ENCODE assay signal across 8 cellular contexts in genomic region chr21:38355992-38356781, GRCh38.
DNase-seq lines count a peak whose midpoint lies in the region; ATAC-seq lines count a peak whose summit lies in the region.

No MANE protein-coding gene starts in this region.

- no peaks in the 10 kb centered on the region for H3K9me3 ChIP-seq in effector memory CD4-positive, alpha-beta T cell (ENCODE audit: control insufficient read depth, low read length)

- H3K27ac ChIP-seq in effector memory CD4-positive, alpha-beta T cell (ENCODE audit: insufficient read depth, low read length, poor library complexity, severe bottlenecking), result no peak overlapping the region
- no peak overlapping the region for H3K27ac ChIP-seq in mesendoderm (ENCODE audit: low read depth, low read length)

- H3K27me3 ChIP-seq in effector memory CD4-positive, alpha-beta T cell (replicated peaks; ENCODE audit: control insufficient read depth, insufficient read depth, low read length, poor library complexity, severe bottlenecking), result peaks cover 3% of the 10 kb centered on the region
- H3K27me3 ChIP-seq in mesendoderm (ENCODE audit: insufficient read depth, low read length, poor library complexity), result no peaks in the 10 kb centered on the region

- ATAC-seq in HG03432 (IDR thresholded peaks at IDR 0.05; ENCODE audit: unreplicated experiment), result peak; percentile 72
- peak; percentile 75 for ATAC-seq in activated CD8-positive, alpha-beta T cell treated with anti-CD3 and anti-CD28 coated beads, Interleukin-2, amount 10 ng/mL, durations not matched to agents 7 days and 5 days
- no peak for ATAC-seq in HG03280 (IDR thresholded peaks at IDR 0.05; ENCODE audit: unreplicated experiment)

- CTCF ChIA-PET in activated CD8-positive, alpha-beta T cell treated with anti-CD3 and anti-CD28 coated beads, Interleukin-2, amount 10 ng/mL, durations not matched to agents 7 days and 5 days (lab: Charles Lee), result interaction anchor here (0.7 to 2.4 kb wide), 13 partner anchors 12 to 232 kb away, joined by 3 to 17 read pairs (median 4); no protein-coding TSS in a partner anchor

- H3K4me1 Mint-ChIP-seq in activated CD8-positive, alpha-beta T cell treated with anti-CD3 and anti-CD28 coated beads, Interleukin-2, amount 10 ng/mL, durations not matched to agents 7 days and 5 days (ENCODE audit: low read depth), result no peaks in the 10 kb centered on the region

- H3K4me3 Mint-ChIP-seq in activated CD8-positive, alpha-beta T cell treated with anti-CD3 and anti-CD28 coated beads, Interleukin-2, amount 10 ng/mL, durations not matched to agents 7 days and 5 days, result no peak overlapping the region

- no peak overlapping the region for H4K5ac ChIP-seq in mesendoderm (ENCODE audit: low read length)

- no peaks in the 10 kb centered on the region for H3K9me3 Mint-ChIP-seq in activated CD8-positive, alpha-beta T cell treated with anti-CD3 and anti-CD28 coated beads, Interleukin-2, amount 10 ng/mL, durations not matched to agents 7 days and 5 days (ENCODE audit: insufficient read depth)

- H3K27me3 Mint-ChIP-seq in activated CD8-positive, alpha-beta T cell treated with anti-CD3 and anti-CD28 coated beads, Interleukin-2, amount 10 ng/mL, durations not matched to agents 7 days and 5 days (ENCODE audit: low read depth), result peaks cover 5% of the 10 kb centered on the region

- H3K4me1 ChIP-seq in effector memory CD4-positive, alpha-beta T cell (ENCODE audit: control insufficient read depth, insufficient read depth, low read length, poor library complexity, severe bottlenecking), result no peaks in the 10 kb centered on the region
- peaks cover 7% of the 10 kb centered on the region for H3K4me1 ChIP-seq in mesendoderm (ENCODE audit: control insufficient read depth, low read depth, low read length)

- no peak overlapping the region for H3K23ac ChIP-seq in mesendoderm (ENCODE audit: low read length)

- no peak overlapping the region for H2BK15ac ChIP-seq in mesendoderm (replicated peaks; ENCODE audit: low read depth)

- DNase-seq in GM04504 (ENCODE audit: low read depth) (peak; percentile 32), NCI-H82 (lab: John Stamatoyannopoulos, UW) (peak; percentile 84), mesendoderm (peak; percentile 76)
- DNase-seq in activated CD8-positive, alpha-beta T cell treated with anti-CD3 and anti-CD28 coated beads, Interleukin-2, amount 10 ng/mL, durations not matched to agents 7 days and 5 days, result peak; percentile 76
- DNase-seq in effector memory CD4-positive, alpha-beta T cell, result peak in 2 of 3 donors; percentile 20
- peak; percentile 53 to 63 for DNase-seq in stimulated activated CD8-positive, alpha-beta memory T cell treated with anti-CD3 and anti-CD28 coated beads, Interleukin-2, amount 100 ng/mL, for 48 hours (ENCODE audit: low read depth in 2 of 2)

- H3K36me3 ChIP-seq in effector memory CD4-positive, alpha-beta T cell (ENCODE audit: control insufficient read depth, insufficient read depth, low read length), result no peaks in the 10 kb centered on the region
- no peaks in the 10 kb centered on the region for H3K36me3 ChIP-seq in mesendoderm (ENCODE audit: control insufficient read depth, insufficient read depth, low read length)

- H3K4me3 ChIP-seq in effector memory CD4-positive, alpha-beta T cell (ENCODE audit: insufficient read depth, low read depth, low read length, poor library complexity, severe bottlenecking), result no peak overlapping the region
- H3K4me3 ChIP-seq in mesendoderm (ENCODE audit: low read length), result no peak overlapping the region

- H2BK120ac ChIP-seq in mesendoderm (ENCODE audit: low read depth, low read length), result no peak overlapping the region

- H4K8ac ChIP-seq in mesendoderm (ENCODE audit: low read depth, low read length), result no peak overlapping the region

- H3K56ac ChIP-seq in mesendoderm (ENCODE audit: low read length), result peak overlapping the region; percentile 51

- no peaks in the 10 kb centered on the region for H3K36me3 Mint-ChIP-seq in activated CD8-positive, alpha-beta T cell treated with anti-CD3 and anti-CD28 coated beads, Interleukin-2, amount 10 ng/mL, durations not matched to agents 7 days and 5 days (ENCODE audit: low read depth)

- no peak overlapping the region for H3K18ac ChIP-seq in mesendoderm (ENCODE audit: low read length)

- H3K79me1 ChIP-seq in mesendoderm (ENCODE audit: low read length), result no peaks in the 10 kb centered on the region

- H3K79me2 ChIP-seq in mesendoderm (ENCODE audit: control insufficient read depth, insufficient read depth, low read length), result no peaks in the 10 kb centered on the region

- H3K9ac ChIP-seq in mesendoderm (ENCODE audit: low read length), result no peak overlapping the region

- H3K4me2 ChIP-seq in mesendoderm (ENCODE audit: low read length), result no peak overlapping the region

- H2AK5ac ChIP-seq in mesendoderm (ENCODE audit: low read length), result no peak overlapping the region

- H3K27ac Mint-ChIP-seq in activated CD8-positive, alpha-beta T cell treated with anti-CD3 and anti-CD28 coated beads, Interleukin-2, amount 10 ng/mL, durations not matched to agents 7 days and 5 days, result no peak overlapping the region

- no peak overlapping the region for H2BK5ac ChIP-seq in mesendoderm (ENCODE audit: low read length)

- H3K4ac ChIP-seq in mesendoderm (ENCODE audit: low read depth, low read length), result no peak overlapping the region

- POLR2A ChIA-PET in activated CD8-positive, alpha-beta T cell treated with anti-CD3 and anti-CD28 coated beads, Interleukin-2, amount 10 ng/mL, durations not matched to agents 7 days and 5 days (lab: Charles Lee), result no interaction called here

- WGBS in mesendoderm (ENCODE audit: extremely low coverage, insufficient coverage, low lambda C conversion rate), result no CpG with 5 or more reads among the region's 20 CpGs

Comparison
In these comparisons a context has a peak if more than half of its experiments do, and no peak if none do; other contexts are left out.
1. DNase-seq: peak in every context shown above with its lines; median percentile 84 in NCI-H82; 76 in activated CD8-positive, alpha-beta T cell treated with anti-CD3 and anti-CD28 coated beads, Interleukin-2, amount 10 ng/mL, durations not matched to agents 7 days and 5 days; 76 in mesendoderm; 58 in stimulated activated CD8-positive, alpha-beta memory T cell treated with anti-CD3 and anti-CD28 coated beads, Interleukin-2, amount 100 ng/mL, for 48 hours; 32 in GM04504; 20 in effector memory CD4-positive, alpha-beta T cell.